ENCODE assay signal across 8 cellular contexts in genomic region chr1:93553886-93554490, GRCh38.
DNase-seq lines count a peak whose midpoint lies in the region; TF ChIP-seq lines count a peak whose summit lies in the region.
"Not testable (repeated sequence)": the region's sequence is repeated elsewhere in the genome, so short reads cannot be mapped to it uniquely, and the experiment has no call there.

No MANE protein-coding gene starts in this region.

- H3K36me3 ChIP-seq in ACC112 (ENCODE audit: insufficient read depth, low read length): not testable (repeated sequence)
- H3K36me3 ChIP-seq in HEK293 (ENCODE audit: control insufficient read depth in 2 of 2, insufficient read depth in 1 of 2, low read length in 2 of 2) (peaks cover 0 to 19% of the 10 kb centered on the region in 2 experiments; a peak in 2 of 3 replicates), stomach (peaks cover 9 to 26% (median 17%) of the 10 kb centered on the region in 4 donors)

- POLR2A ChIA-PET in HEK293 (lab: Yijun Ruan, JAX): interaction anchor here (1.1 kb wide), 1 partner anchor 38 kb away, joined by 3 read pairs; no protein-coding TSS in a partner anchor

- peak overlapping the region; percentile 21; the same call in 1 of the 2 replicates for H3K4me3 ChIP-seq in ACC112 (ENCODE audit: low read depth, low read length)
- H3K4me3 ChIP-seq in HEK293 (ENCODE audit: low read depth, low read length); stomach: not testable (repeated sequence)

- H3K9me3 ChIP-seq in HEK293 (ENCODE audit: control insufficient read depth, insufficient read depth, low read depth, low read length); stomach: not testable (repeated sequence)

- H3K36me3 Mint-ChIP-seq in brain: peaks cover 43% of the 10 kb centered on the region
- peaks cover 57% of the 10 kb centered on the region for H3K36me3 Mint-ChIP-seq in nephron progenitor cell (ENCODE audit: low read depth)

- TF ChIP-seq CTCF in HEK293 (tag by site-specific recombination; IDR thresholded peaks at IDR 0.05); brain (conservative IDR thresholded peaks at IDR 0.05); nephron progenitor cell (IDR thresholded peaks at IDR 0.05); stomach (IDR thresholded peaks at IDR 0.05): not testable (repeated sequence)

- peaks cover 41% of the 10 kb centered on the region for H3K4me1 ChIP-seq in ACC112 (ENCODE audit: control insufficient read depth, insufficient read depth, low read length, unreplicated experiment)
- peaks cover 23% of the 10 kb centered on the region for H3K4me1 ChIP-seq in HEK293 (ENCODE audit: control insufficient read depth, insufficient read depth, low read length)
- H3K4me1 ChIP-seq in stomach: peaks cover 31 to 49% (median 45%) of the 10 kb centered on the region in 4 donors

- not testable (repeated sequence) for H3K27me3 Mint-ChIP-seq in brain; nephron progenitor cell (ENCODE audit: low read depth, poor library complexity)

- peak overlapping the region in 3 of 5 experiments; percentile 13 to 57 (median 23) for H3K27ac Mint-ChIP-seq in brain
- not testable (repeated sequence) for H3K27ac Mint-ChIP-seq in nephron progenitor cell

- 14 to 39% (median 27%) methylated on average over 4 of the region's 4 CpGs for WGBS in stomach, 5 donors

- H3K27me3 ChIP-seq in ACC112 (ENCODE audit: insufficient read depth, low read length); stomach: not testable (repeated sequence)

- intact Hi-C loops in stomach (cut with DNase I; ENCODE audit: low total_unique reads): not testable (repeated sequence)

- CTCF ChIA-PET in HEK293 (lab: Yijun Ruan, JAX): interaction anchor here (0.6 kb wide), 1 partner anchor 81 kb away, joined by 3 read pairs; no protein-coding TSS in a partner anchor

- not testable (repeated sequence) for TF ChIP-seq POLR2A in stomach (IDR thresholded peaks at IDR 0.05)

- TF ChIP-seq EP300 in stomach (IDR thresholded peaks at IDR 0.05): not testable (repeated sequence)

- H3K4me1 Mint-ChIP-seq in brain (peaks cover 47% of the 10 kb centered on the region), nephron progenitor cell (peaks cover 43% of the 10 kb centered on the region)

- not testable (repeated sequence) for H2AFZ ChIP-seq in ACC112 (ENCODE audit: low read length, unreplicated experiment)

- not testable (repeated sequence) for H3K9me3 Mint-ChIP-seq in brain
- peaks cover 16% of the 10 kb centered on the region for H3K9me3 Mint-ChIP-seq in nephron progenitor cell

- DNase-seq in NCI-H2227 treated with DMSO at 0.1 percent for 48 hours (lab: John Stamatoyannopoulos, UW): peak; percentile 9
- peak; percentile 77 for DNase-seq in fibroblast of gingiva (ENCODE audit: low read depth)
- peak; percentile 91 for DNase-seq in iris pigment epithelial cell (ENCODE audit: low read depth)
- DNase-seq in nephron progenitor cell, stomach: not testable (repeated sequence)

- not testable (repeated sequence) for H3K79me2 ChIP-seq in ACC112 (ENCODE audit: control insufficient read depth, insufficient read depth, low read length, unreplicated experiment)

- H3K4me3 Mint-ChIP-seq in brain: not testable (repeated sequence)
- peak overlapping the region; percentile 12 for H3K4me3 Mint-ChIP-seq in nephron progenitor cell

- H3K27ac ChIP-seq in ACC112 (ENCODE audit: low read depth, low read length): peak overlapping the region; percentile 61
- not testable (repeated sequence) for H3K27ac ChIP-seq in HEK293 (ENCODE audit: extremely low read depth, low read depth, low read length)
- H3K27ac ChIP-seq in stomach: peak overlapping the region in 4 of 5 donors; percentile 71 to 82 (median 72)

TF ChIP-seq in HEK293, 187 proteins besides CTCF, POLR2A, EP300 and RAD21:
- peak; percentile 46; the same call in 1 of the 2 replicates for TF ChIP-seq BCL11A (tag by site-specific recombination; IDR thresholded peaks at IDR 0.05; ENCODE audit: low read depth)
- peak; percentile 98 for TF ChIP-seq FEZF1 (tag by site-specific recombination; IDR thresholded peaks at IDR 0.05)
- TF ChIP-seq SCRT2 (tag by site-specific recombination; IDR thresholded peaks at IDR 0.05): peak; percentile 16; the same call in 1 of the 2 replicates
- TF ChIP-seq WT1 (tag by site-specific recombination; IDR thresholded peaks at IDR 0.05): peak; percentile 57
- 0 out of 2 replicates have a peak, but pooled peaks have one; percentile 34 for TF ChIP-seq ZNF692 (tag by site-specific recombination; IDR thresholded peaks at IDR 0.05)
- TF ChIP-seq ZFHX2 (tag by site-specific recombination; conservative IDR thresholded peaks at IDR 0.05): 0 out of 2 replicates have a peak, but pooled peaks have one; percentile 19
- TF ChIP-seq ZNF843 (tag by site-specific recombination; IDR thresholded peaks at IDR 0.05): peak; percentile 86
- TF ChIP-seq GLI2 (tag by site-specific recombination; IDR thresholded peaks at IDR 0.05; ENCODE audit: borderline replicate concordance, low read depth): 0 out of 2 replicates have a peak, but pooled peaks have one; percentile 12
- 0 out of 2 replicates have a peak, but pooled peaks have one; percentile 9 for TF ChIP-seq BCL6B (tag by site-specific recombination; IDR thresholded peaks at IDR 0.05)
- TF ChIP-seq SP7 (tag by site-specific recombination; IDR thresholded peaks at IDR 0.05): peak; percentile 25; the same call in 1 of the 2 replicates
- TF ChIP-seq IKZF3 (tag by site-specific recombination; IDR thresholded peaks at IDR 0.05): peak; percentile 75
- TF ChIP-seq KLF8 (tag by site-specific recombination; IDR thresholded peaks at IDR 0.05): peak; percentile 58
- peak; percentile 63; the same call in 1 of the 2 replicates for TF ChIP-seq ZXDB (tag by site-specific recombination; IDR thresholded peaks at IDR 0.05)
- peak; percentile 91 for TF ChIP-seq OVOL3 (tag by site-specific recombination; IDR thresholded peaks at IDR 0.05)
- TF ChIP-seq ZNF600 (tag by site-specific recombination; IDR thresholded peaks at IDR 0.05): 0 out of 2 replicates have a peak, but pooled peaks have one; percentile 32
- peak; percentile 94 for TF ChIP-seq OSR2 (tag by site-specific recombination; IDR thresholded peaks at IDR 0.05)
- TF ChIP-seq TCF7L2 (IDR thresholded peaks at IDR 0.05; ENCODE audit: borderline replicate concordance, low read depth, low read length): peak; percentile 43; the same call in 1 of the 2 replicates
- peak; percentile 62 for TF ChIP-seq ZNF366 (tag by site-specific recombination; conservative IDR thresholded peaks at IDR 0.05)
